1 cellular context compared by ENCODE assay signal in the genomic region with DNA sequence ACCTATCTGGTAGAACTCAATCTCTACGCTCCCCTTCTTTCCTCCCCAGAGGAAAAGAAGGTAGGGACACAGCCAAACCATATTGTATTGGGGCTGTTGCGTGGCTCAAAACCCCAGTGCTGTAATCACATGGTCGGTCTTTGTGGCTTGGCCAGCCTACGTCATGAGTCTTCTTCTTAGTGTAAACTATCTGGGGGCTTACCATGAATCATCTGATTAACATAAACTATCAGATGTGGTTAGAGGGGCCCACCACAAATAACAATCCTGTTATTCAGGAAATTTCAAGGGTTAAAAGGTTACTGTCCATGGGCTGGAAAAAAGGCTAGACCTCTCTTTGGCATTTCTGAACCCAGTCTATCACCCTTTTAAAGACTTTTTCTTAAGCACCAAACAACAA.
TF ChIP-seq lines count a peak whose summit lies in the region.

No MANE protein-coding gene starts in this region.

TF ChIP-seq in GM12878, 131 proteins besides CTCF, POLR2A, EP300 and RAD21 (continues in another document):
- TF ChIP-seq, protein P1, sequence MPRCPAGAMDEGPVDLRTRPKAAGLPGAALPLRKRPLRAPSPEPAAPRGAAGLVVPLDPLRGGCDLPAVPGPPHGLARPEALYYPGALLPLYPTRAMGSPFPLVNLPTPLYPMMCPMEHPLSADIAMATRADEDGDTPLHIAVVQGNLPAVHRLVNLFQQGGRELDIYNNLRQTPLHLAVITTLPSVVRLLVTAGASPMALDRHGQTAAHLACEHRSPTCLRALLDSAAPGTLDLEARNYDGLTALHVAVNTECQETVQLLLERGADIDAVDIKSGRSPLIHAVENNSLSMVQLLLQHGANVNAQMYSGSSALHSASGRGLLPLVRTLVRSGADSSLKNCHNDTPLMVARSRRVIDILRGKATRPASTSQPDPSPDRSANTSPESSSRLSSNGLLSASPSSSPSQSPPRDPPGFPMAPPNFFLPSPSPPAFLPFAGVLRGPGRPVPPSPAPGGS (IDR thresholded peaks at IDR 0.05; ENCODE audit: borderline replicate concordance, insufficient read depth, low read depth, low read length, poor library complexity, severe bottlenecking) = no peak
- TF ChIP-seq ZNF24 (IDR thresholded peaks at IDR 0.05) (no peak), HDAC6 (IDR thresholded peaks at IDR 0.05; ENCODE audit: unreplicated experiment) (no peak), ZNF217 (IDR thresholded peaks at IDR 0.05) (no peak), WRNIP1 (IDR thresholded peaks at IDR 0.05; ENCODE audit: borderline replicate concordance, low read depth, low read length) (no peak), RBBP5 (conservative IDR thresholded peaks at IDR 0.05) (no peak), RB1 (IDR thresholded peaks at IDR 0.05; ENCODE audit: borderline replicate concordance) (no peak), CBX3 (IDR thresholded peaks at IDR 0.05; ENCODE audit: borderline replicate concordance, low read depth) (no peak), NFIC (IDR thresholded peaks at IDR 0.05; ENCODE audit: low read depth, low read length) (peak; percentile 88), SIX5 (IDR thresholded peaks at IDR 0.05; ENCODE audit: low read depth, low read length, severe bottlenecking) (no peak), SMC3 (IDR thresholded peaks at IDR 0.05; ENCODE audit: borderline replicate concordance, low read length) (no peak), SRF (IDR thresholded peaks at IDR 0.05; ENCODE audit: low read depth in 2 of 2, low read length in 2 of 2) (no peak), CHD2 (IDR thresholded peaks at IDR 0.05; ENCODE audit: borderline replicate concordance, low read depth, low read length) (0 out of 2 replicates have a peak, but pooled peaks have one; percentile 16), FOS (IDR thresholded peaks at IDR 0.05; ENCODE audit: borderline replicate concordance, extremely low read depth, insufficient read length) (no peak), JUNB (IDR thresholded peaks at IDR 0.05) (peak; percentile 85), RELA (IDR thresholded peaks at IDR 0.05; ENCODE audit: borderline replicate concordance, partially characterized antibody) (no peak), CREB1 (IDR thresholded peaks at IDR 0.05; ENCODE audit: low read depth) (peak; percentile 75), ZNF622 (IDR thresholded peaks at IDR 0.05) (no peak), RUNX3 (IDR thresholded peaks at IDR 0.05; ENCODE audit: low read length) (peak; percentile 96), RAD51 (IDR thresholded peaks at IDR 0.05) (peak; percentile 33; the same call in 1 of the 2 replicates), NR2C1 (IDR thresholded peaks at IDR 0.05) (no peak), CHD4 (IDR thresholded peaks at IDR 0.05) (no peak), POLR2AphosphoS5 (IDR thresholded peaks at IDR 0.05; ENCODE audit: low read length) (no peak), ZSCAN29 (IDR thresholded peaks at IDR 0.05) (no peak), NFXL1 (IDR thresholded peaks at IDR 0.05; ENCODE audit: borderline replicate concordance) (no peak), IRF4 (IDR thresholded peaks at IDR 0.05; ENCODE audit: low read depth, low read length) (no peak), SMAD1 (IDR thresholded peaks at IDR 0.05; ENCODE audit: low read depth, partially characterized antibody) (no peak)
- TF ChIP-seq, protein P2, sequence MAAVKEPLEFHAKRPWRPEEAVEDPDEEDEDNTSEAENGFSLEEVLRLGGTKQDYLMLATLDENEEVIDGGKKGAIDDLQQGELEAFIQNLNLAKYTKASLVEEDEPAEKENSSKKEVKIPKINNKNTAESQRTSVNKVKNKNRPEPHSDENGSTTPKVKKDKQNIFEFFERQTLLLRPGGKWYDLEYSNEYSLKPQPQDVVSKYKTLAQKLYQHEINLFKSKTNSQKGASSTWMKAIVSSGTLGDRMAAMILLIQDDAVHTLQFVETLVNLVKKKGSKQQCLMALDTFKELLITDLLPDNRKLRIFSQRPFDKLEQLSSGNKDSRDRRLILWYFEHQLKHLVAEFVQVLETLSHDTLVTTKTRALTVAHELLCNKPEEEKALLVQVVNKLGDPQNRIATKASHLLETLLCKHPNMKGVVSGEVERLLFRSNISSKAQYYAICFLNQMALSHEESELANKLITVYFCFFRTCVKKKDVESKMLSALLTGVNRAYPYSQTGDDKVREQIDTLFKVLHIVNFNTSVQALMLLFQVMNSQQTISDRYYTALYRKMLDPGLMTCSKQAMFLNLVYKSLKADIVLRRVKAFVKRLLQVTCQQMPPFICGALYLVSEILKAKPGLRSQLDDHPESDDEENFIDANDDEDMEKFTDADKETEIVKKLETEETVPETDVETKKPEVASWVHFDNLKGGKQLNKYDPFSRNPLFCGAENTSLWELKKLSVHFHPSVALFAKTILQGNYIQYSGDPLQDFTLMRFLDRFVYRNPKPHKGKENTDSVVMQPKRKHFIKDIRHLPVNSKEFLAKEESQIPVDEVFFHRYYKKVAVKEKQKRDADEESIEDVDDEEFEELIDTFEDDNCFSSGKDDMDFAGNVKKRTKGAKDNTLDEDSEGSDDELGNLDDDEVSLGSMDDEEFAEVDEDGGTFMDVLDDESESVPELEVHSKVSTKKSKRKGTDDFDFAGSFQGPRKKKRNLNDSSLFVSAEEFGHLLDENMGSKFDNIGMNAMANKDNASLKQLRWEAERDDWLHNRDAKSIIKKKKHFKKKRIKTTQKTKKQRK (IDR thresholded peaks at IDR 0.05; ENCODE audit: low read depth, low read length) = no peak
- TF ChIP-seq, protein P3, sequence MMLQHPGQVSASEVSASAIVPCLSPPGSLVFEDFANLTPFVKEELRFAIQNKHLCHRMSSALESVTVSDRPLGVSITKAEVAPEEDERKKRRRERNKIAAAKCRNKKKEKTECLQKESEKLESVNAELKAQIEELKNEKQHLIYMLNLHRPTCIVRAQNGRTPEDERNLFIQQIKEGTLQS (IDR thresholded peaks at IDR 0.05; ENCODE audit: borderline replicate concordance, extremely low read depth, low read depth, low read length) = no peak
- TF ChIP-seq, protein P4, sequence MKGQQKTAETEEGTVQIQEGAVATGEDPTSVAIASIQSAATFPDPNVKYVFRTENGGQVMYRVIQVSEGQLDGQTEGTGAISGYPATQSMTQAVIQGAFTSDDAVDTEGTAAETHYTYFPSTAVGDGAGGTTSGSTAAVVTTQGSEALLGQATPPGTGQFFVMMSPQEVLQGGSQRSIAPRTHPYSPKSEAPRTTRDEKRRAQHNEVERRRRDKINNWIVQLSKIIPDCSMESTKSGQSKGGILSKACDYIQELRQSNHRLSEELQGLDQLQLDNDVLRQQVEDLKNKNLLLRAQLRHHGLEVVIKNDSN (IDR thresholded peaks at IDR 0.05; ENCODE audit: borderline replicate concordance, extremely low read length, insufficient read depth, low read depth, low read length) = no peak
- TF ChIP-seq, protein P5, sequence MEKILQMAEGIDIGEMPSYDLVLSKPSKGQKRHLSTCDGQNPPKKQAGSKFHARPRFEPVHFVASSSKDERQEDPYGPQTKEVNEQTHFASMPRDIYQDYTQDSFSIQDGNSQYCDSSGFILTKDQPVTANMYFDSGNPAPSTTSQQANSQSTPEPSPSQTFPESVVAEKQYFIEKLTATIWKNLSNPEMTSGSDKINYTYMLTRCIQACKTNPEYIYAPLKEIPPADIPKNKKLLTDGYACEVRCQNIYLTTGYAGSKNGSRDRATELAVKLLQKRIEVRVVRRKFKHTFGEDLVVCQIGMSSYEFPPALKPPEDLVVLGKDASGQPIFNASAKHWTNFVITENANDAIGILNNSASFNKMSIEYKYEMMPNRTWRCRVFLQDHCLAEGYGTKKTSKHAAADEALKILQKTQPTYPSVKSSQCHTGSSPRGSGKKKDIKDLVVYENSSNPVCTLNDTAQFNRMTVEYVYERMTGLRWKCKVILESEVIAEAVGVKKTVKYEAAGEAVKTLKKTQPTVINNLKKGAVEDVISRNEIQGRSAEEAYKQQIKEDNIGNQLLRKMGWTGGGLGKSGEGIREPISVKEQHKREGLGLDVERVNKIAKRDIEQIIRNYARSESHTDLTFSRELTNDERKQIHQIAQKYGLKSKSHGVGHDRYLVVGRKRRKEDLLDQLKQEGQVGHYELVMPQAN (conservative IDR thresholded peaks at IDR 0.05) = no peak
- TF ChIP-seq, protein P6, sequence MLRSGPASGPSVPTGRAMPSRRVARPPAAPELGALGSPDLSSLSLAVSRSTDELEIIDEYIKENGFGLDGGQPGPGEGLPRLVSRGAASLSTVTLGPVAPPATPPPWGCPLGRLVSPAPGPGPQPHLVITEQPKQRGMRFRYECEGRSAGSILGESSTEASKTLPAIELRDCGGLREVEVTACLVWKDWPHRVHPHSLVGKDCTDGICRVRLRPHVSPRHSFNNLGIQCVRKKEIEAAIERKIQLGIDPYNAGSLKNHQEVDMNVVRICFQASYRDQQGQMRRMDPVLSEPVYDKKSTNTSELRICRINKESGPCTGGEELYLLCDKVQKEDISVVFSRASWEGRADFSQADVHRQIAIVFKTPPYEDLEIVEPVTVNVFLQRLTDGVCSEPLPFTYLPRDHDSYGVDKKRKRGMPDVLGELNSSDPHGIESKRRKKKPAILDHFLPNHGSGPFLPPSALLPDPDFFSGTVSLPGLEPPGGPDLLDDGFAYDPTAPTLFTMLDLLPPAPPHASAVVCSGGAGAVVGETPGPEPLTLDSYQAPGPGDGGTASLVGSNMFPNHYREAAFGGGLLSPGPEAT (IDR thresholded peaks at IDR 0.05; ENCODE audit: low read depth) = peak; percentile 85
- TF ChIP-seq, protein P7, sequence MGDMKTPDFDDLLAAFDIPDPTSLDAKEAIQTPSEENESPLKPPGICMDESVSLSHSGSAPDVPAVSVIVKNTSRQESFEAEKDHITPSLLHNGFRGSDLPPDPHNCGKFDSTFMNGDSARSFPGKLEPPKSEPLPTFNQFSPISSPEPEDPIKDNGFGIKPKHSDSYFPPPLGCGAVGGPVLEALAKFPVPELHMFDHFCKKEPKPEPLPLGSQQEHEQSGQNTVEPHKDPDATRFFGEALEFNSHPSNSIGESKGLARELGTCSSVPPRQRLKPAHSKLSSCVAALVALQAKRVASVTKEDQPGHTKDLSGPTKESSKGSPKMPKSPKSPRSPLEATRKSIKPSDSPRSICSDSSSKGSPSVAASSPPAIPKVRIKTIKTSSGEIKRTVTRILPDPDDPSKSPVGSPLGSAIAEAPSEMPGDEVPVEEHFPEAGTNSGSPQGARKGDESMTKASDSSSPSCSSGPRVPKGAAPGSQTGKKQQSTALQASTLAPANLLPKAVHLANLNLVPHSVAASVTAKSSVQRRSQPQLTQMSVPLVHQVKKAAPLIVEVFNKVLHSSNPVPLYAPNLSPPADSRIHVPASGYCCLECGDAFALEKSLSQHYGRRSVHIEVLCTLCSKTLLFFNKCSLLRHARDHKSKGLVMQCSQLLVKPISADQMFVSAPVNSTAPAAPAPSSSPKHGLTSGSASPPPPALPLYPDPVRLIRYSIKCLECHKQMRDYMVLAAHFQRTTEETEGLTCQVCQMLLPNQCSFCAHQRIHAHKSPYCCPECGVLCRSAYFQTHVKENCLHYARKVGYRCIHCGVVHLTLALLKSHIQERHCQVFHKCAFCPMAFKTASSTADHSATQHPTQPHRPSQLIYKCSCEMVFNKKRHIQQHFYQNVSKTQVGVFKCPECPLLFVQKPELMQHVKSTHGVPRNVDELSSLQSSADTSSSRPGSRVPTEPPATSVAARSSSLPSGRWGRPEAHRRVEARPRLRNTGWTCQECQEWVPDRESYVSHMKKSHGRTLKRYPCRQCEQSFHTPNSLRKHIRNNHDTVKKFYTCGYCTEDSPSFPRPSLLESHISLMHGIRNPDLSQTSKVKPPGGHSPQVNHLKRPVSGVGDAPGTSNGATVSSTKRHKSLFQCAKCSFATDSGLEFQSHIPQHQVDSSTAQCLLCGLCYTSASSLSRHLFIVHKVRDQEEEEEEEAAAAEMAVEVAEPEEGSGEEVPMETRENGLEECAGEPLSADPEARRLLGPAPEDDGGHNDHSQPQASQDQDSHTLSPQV (IDR thresholded peaks at IDR 0.05) = no peak
- TF ChIP-seq, protein P8, sequence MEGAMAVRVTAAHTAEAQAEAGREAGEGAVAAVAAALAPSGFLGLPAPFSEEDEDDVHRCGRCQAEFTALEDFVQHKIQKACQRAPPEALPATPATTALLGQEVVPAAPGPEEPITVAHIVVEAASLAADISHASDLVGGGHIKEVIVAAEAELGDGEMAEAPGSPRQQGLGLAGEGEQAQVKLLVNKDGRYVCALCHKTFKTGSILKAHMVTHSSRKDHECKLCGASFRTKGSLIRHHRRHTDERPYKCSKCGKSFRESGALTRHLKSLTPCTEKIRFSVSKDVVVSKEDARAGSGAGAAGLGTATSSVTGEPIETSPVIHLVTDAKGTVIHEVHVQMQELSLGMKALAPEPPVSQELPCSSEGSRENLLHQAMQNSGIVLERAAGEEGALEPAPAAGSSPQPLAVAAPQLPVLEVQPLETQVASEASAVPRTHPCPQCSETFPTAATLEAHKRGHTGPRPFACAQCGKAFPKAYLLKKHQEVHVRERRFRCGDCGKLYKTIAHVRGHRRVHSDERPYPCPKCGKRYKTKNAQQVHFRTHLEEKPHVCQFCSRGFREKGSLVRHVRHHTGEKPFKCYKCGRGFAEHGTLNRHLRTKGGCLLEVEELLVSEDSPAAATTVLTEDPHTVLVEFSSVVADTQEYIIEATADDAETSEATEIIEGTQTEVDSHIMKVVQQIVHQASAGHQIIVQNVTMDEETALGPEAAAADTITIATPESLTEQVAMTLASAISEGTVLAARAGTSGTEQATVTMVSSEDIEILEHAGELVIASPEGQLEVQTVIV (IDR thresholded peaks at IDR 0.05; ENCODE audit: borderline replicate concordance, partially characterized antibody) = no peak
- TF ChIP-seq, protein P9, sequence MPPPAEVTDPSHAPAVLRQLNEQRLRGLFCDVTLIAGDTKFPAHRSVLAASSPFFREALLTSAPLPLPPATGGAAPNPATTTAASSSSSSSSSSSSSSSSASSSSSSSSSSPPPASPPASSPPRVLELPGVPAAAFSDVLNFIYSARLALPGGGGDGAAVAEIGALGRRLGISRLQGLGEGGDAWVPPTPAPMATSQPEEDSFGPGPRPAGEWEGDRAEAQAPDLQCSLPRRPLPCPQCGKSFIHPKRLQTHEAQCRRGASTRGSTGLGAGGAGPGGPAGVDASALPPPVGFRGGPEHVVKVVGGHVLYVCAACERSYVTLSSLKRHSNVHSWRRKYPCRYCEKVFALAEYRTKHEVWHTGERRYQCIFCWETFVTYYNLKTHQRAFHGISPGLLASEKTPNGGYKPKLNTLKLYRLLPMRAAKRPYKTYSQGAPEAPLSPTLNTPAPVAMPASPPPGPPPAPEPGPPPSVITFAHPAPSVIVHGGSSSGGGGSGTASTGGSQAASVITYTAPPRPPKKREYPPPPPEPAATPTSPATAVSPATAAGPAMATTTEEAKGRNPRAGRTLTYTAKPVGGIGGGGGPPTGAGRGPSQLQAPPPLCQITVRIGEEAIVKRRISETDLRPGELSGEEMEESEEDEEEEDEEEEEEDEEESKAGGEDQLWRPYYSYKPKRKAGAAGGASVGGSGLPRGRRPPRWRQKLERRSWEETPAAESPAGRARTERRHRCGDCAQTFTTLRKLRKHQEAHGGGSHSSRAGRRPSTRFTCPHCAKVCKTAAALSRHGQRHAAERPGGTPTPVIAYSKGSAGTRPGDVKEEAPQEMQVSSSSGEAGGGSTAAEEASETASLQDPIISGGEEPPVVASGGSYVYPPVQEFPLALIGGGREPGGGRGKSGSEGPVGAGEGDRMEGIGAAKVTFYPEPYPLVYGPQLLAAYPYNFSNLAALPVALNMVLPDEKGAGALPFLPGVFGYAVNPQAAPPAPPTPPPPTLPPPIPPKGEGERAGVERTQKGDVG (CRISPR knock-in tag; IDR thresholded peaks at IDR 0.05) = no peak
- TF ChIP-seq, protein P10, sequence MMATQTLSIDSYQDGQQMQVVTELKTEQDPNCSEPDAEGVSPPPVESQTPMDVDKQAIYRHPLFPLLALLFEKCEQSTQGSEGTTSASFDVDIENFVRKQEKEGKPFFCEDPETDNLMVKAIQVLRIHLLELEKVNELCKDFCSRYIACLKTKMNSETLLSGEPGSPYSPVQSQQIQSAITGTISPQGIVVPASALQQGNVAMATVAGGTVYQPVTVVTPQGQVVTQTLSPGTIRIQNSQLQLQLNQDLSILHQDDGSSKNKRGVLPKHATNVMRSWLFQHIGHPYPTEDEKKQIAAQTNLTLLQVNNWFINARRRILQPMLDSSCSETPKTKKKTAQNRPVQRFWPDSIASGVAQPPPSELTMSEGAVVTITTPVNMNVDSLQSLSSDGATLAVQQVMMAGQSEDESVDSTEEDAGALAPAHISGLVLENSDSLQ (IDR thresholded peaks at IDR 0.05) = no peak
